24 cellular contexts compared by ENCODE assay signal in genomic region chr4:138893991-138894390, GRCh38.
"Had no signal": no experiment of that assay in that cellular context is flagged by ENCODE, and none has a peak within 500 bp of the region (broad histone marks: within the 10 kb centered on the region; RNA-seq: fewer than 3 reads in every experiment).

No MANE protein-coding gene starts in this region.

- H3K9me3 ChIP-seq: ascending aorta had no signal

- H3K4me1 ChIP-seq: ascending aorta had no signal

- H3K36me3 ChIP-seq: ascending aorta had no signal

- H3K27me3 ChIP-seq: ascending aorta had no signal

- H3K4me3 ChIP-seq: ascending aorta, K562, SK-N-MC had no signal

- H3K27ac ChIP-seq: ascending aorta had no signal

- DNase-seq: activated CD4-positive, alpha-beta T cell treated with anti-CD3 and anti-CD28 coated beads, Interleukin-2, amount 10 ng/mL, durations not matched to agents 24 days and 14 days; activated CD4-positive, alpha-beta T cell treated with anti-CD3 and anti-CD28 coated beads, Interleukin-2, amount 50 U/mL, for 4 hours; activated CD8-positive, alpha-beta T cell treated with anti-CD3 and anti-CD28 coated beads for 36 hours; activated effector memory CD4-positive, alpha-beta T cell treated with anti-CD3 and anti-CD28 coated beads, Interleukin-2, amount 50 U/mL, for 16 hours; activated naive CD4-positive, alpha-beta T cell; activated naive CD4-positive, alpha-beta T cell treated with anti-CD3 and anti-CD28 coated beads, Interleukin-2, amount 50 U/mL, for 16 hours; activated naive CD8-positive, alpha-beta T cell treated with anti-CD3 and anti-CD28 coated beads for 36 hours; activated T-cell treated with anti-CD3 and anti-CD28 coated beads, Interleukin-2, amount 50 U/mL, for 1 hour; activated T-cell treated with anti-CD3 and anti-CD28 coated beads, Interleukin-2, amount 50 U/mL, for 72 hours; amniotic stem cell; caudate nucleus; cerebellar nuclear complex; NCI-H1092 treated with DMSO at 0.1 percent for 48 hours; NCI-H1436; NCI-H1694; NCI-H1930; NCI-H2081 treated with DMSO at 0.1 percent for 48 hours; NCI-H345; NCI-H524 treated with DMSO at 0.1 percent for 48 hours; Right ventricle myocardium superior had no signal

- ATAC-seq: activated CD8-positive, alpha-beta T cell treated with anti-CD3 and anti-CD28 coated beads for 36 hours; activated T-cell treated with anti-CD3 and anti-CD28 coated beads, Interleukin-2, amount 50 U/mL, for 72 hours; activated T-helper 17 cell treated with anti-CD3 and anti-CD28 coated beads, Interleukin-2, amount 50 U/mL, for 72 hours had no signal
